ENCODE assay signal across 1 cellular context in the genomic region with DNA sequence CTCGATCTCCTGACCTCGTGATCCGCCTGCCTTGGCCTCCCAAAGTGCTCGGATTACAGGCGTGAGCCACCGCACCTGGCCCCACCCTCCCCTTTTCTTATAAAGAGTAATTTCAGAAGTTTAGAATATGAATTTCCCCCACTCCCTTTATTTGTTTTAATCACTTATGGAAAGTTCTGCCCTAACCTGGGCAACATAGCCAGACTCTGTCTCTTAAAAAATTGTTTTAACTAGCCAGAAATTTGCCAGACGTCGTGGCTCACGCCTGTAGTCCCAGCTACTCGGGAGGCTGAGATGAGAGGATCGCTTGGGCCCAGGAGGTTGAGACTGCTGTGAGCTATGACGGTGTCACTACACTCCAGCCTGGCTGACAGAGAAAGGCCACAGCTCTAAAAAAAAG.
TF ChIP-seq lines count a peak whose summit lies in the region.

No MANE protein-coding gene starts in this region.

TF ChIP-seq in K562, 482 proteins besides CTCF, POLR2A, EP300 and RAD21:
- no peak for TF ChIP-seq RBFOX2 (IDR thresholded peaks at IDR 0.05; ENCODE audit: low read depth, low read length)
- TF ChIP-seq, protein P1, sequence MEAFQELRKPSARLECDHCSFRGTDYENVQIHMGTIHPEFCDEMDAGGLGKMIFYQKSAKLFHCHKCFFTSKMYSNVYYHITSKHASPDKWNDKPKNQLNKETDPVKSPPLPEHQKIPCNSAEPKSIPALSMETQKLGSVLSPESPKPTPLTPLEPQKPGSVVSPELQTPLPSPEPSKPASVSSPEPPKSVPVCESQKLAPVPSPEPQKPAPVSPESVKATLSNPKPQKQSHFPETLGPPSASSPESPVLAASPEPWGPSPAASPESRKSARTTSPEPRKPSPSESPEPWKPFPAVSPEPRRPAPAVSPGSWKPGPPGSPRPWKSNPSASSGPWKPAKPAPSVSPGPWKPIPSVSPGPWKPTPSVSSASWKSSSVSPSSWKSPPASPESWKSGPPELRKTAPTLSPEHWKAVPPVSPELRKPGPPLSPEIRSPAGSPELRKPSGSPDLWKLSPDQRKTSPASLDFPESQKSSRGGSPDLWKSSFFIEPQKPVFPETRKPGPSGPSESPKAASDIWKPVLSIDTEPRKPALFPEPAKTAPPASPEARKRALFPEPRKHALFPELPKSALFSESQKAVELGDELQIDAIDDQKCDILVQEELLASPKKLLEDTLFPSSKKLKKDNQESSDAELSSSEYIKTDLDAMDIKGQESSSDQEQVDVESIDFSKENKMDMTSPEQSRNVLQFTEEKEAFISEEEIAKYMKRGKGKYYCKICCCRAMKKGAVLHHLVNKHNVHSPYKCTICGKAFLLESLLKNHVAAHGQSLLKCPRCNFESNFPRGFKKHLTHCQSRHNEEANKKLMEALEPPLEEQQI (IDR thresholded peaks at IDR 0.05): 0 out of 2 replicates have a peak, but pooled peaks have one; percentile 12
